ENCODE assay signal across 22 cellular contexts in genomic region chr10:100945754-100946153, GRCh38. TPM values are rescaled to one million over a fixed set of nuclear protein-coding genes. Genes with fewer than 3 reads are reported as not detected.
DNase-seq lines count a peak whose midpoint lies in the region; ATAC-seq and TF ChIP-seq lines count a peak whose summit lies in the region.
"Had no signal": no experiment of that assay in that cellular context is flagged by ENCODE, and none has a peak within 500 bp of the region (broad histone marks: within the 10 kb centered on the region; RNA-seq: fewer than 3 reads in every experiment).

No MANE protein-coding gene starts in this region.

- peaks cover 45% of the 10 kb centered on the region for H3K36me3 Mint-ChIP-seq in activated naive CD8-positive, alpha-beta T cell treated with anti-CD3 and anti-CD28 coated beads, Interleukin-2, amount 50 U/mL, for 24 hours (ENCODE audit: low read depth)
- peaks cover 30% of the 10 kb centered on the region for H3K36me3 Mint-ChIP-seq in activated naive CD8-positive, alpha-beta T cell treated with anti-CD3 and anti-CD28 coated beads for 36 hours
- H3K36me3 Mint-ChIP-seq in glutamatergic neuron (ENCODE audit: unreplicated experiment): no peaks in the 10 kb centered on the region

- no peak overlapping the region for H3K4me3 Mint-ChIP-seq in activated naive CD8-positive, alpha-beta T cell treated with anti-CD3 and anti-CD28 coated beads, Interleukin-2, amount 50 U/mL, for 24 hours
- H3K4me3 Mint-ChIP-seq in activated naive CD8-positive, alpha-beta T cell treated with anti-CD3 and anti-CD28 coated beads for 36 hours: no peak overlapping the region
- no peak overlapping the region for H3K4me3 Mint-ChIP-seq in glutamatergic neuron (ENCODE audit: unreplicated experiment)
- H3K4me3 Mint-ChIP-seq: CD14-positive monocyte; CD4-positive, alpha-beta memory T cell; CD4-positive, CD25-positive, alpha-beta regulatory T cell; CD8-positive, alpha-beta memory T cell had no signal

- H3K27ac Mint-ChIP-seq in activated naive CD8-positive, alpha-beta T cell treated with anti-CD3 and anti-CD28 coated beads, Interleukin-2, amount 50 U/mL, for 24 hours: peak overlapping the region; percentile 31
- no peak overlapping the region for H3K27ac Mint-ChIP-seq in activated naive CD8-positive, alpha-beta T cell treated with anti-CD3 and anti-CD28 coated beads for 36 hours
- peak overlapping the region; percentile 18 for H3K27ac Mint-ChIP-seq in glutamatergic neuron (ENCODE audit: unreplicated experiment)
- H3K27ac Mint-ChIP-seq: CD14-positive monocyte; CD4-positive, CD25-positive, alpha-beta regulatory T cell had no signal

- no peak for TF ChIP-seq CTCF in glutamatergic neuron (IDR thresholded peaks at IDR 0.05; ENCODE audit: partially characterized antibody, unreplicated experiment)

- no peaks in the 10 kb centered on the region for H3K27me3 Mint-ChIP-seq in activated naive CD8-positive, alpha-beta T cell treated with anti-CD3 and anti-CD28 coated beads, Interleukin-2, amount 50 U/mL, for 24 hours
- H3K27me3 Mint-ChIP-seq in activated naive CD8-positive, alpha-beta T cell treated with anti-CD3 and anti-CD28 coated beads for 36 hours: no peaks in the 10 kb centered on the region
- no peaks in the 10 kb centered on the region for H3K27me3 Mint-ChIP-seq in glutamatergic neuron (ENCODE audit: unreplicated experiment)
- H3K27me3 Mint-ChIP-seq: CD4-positive, alpha-beta memory T cell; CD4-positive, CD25-positive, alpha-beta regulatory T cell; CD8-positive, alpha-beta memory T cell had no signal

- no peaks in the 10 kb centered on the region for H3K9me3 Mint-ChIP-seq in activated naive CD8-positive, alpha-beta T cell treated with anti-CD3 and anti-CD28 coated beads, Interleukin-2, amount 50 U/mL, for 24 hours
- H3K9me3 Mint-ChIP-seq in activated naive CD8-positive, alpha-beta T cell treated with anti-CD3 and anti-CD28 coated beads for 36 hours: no peaks in the 10 kb centered on the region
- H3K9me3 Mint-ChIP-seq in glutamatergic neuron (ENCODE audit: unreplicated experiment): no peaks in the 10 kb centered on the region
- H3K9me3 Mint-ChIP-seq: CD14-positive monocyte; CD4-positive, alpha-beta memory T cell; CD4-positive, CD25-positive, alpha-beta regulatory T cell; CD8-positive, alpha-beta memory T cell had no signal

- H3K4me1 Mint-ChIP-seq in activated naive CD8-positive, alpha-beta T cell treated with anti-CD3 and anti-CD28 coated beads, Interleukin-2, amount 50 U/mL, for 24 hours: peaks cover 15% of the 10 kb centered on the region
- peaks cover 16% of the 10 kb centered on the region for H3K4me1 Mint-ChIP-seq in activated naive CD8-positive, alpha-beta T cell treated with anti-CD3 and anti-CD28 coated beads for 36 hours
- no peaks in the 10 kb centered on the region for H3K4me1 Mint-ChIP-seq in glutamatergic neuron (ENCODE audit: low read depth, unreplicated experiment)
- H3K4me1 Mint-ChIP-seq: CD14-positive monocyte had no signal

- no peak for ATAC-seq in activated naive CD8-positive, alpha-beta T cell treated with anti-CD3 and anti-CD28 coated beads, Interleukin-2, amount 50 U/mL, for 24 hours
- no peak for ATAC-seq in GM18907 (IDR thresholded peaks at IDR 0.05; ENCODE audit: unreplicated experiment)
- ATAC-seq: A549, GM12878 had no signal

- DNase-seq in activated naive CD8-positive, alpha-beta T cell treated with anti-CD3 and anti-CD28 coated beads, Interleukin-2, amount 50 U/mL, for 24 hours: no peak
- no peak for DNase-seq in activated naive CD8-positive, alpha-beta T cell treated with anti-CD3 and anti-CD28 coated beads for 36 hours
- no peak for DNase-seq in glutamatergic neuron
- DNase-seq in AG08395 (ENCODE audit: low spot score): no peak
- DNase-seq: BE2C; C1 segment of cervical spinal cord; CD4-positive, alpha-beta memory T cell; CD4-positive, CD25-positive, alpha-beta regulatory T cell; CD8-positive, alpha-beta memory T cell; COR-L47; DMS 273 treated with DMSO at 0.1 percent for 48 hours; DMS153; DMS53; DMS79; DND-41; EL; GDM1 had no signal

RNA-seq across cellular contexts. Expression of gene SEMA4G, which starts 23.6 kb away (rescaled TPM):
- total RNA-seq in activated naive CD8-positive, alpha-beta T cell treated with anti-CD3 and anti-CD28 coated beads for 36 hours: 1 to 10 TPM in 1 of 2 experiments, under 1 TPM in 1; 0.89 to 1.0 TPM
- total RNA-seq in glutamatergic neuron (ENCODE audit: unreplicated experiment): 46.9 TPM
- total RNA-seq: A172 had no signal

RNA-seq across cellular contexts. Expression of gene SLF2, which starts 33.0 kb away (rescaled TPM):
- total RNA-seq in activated naive CD8-positive, alpha-beta T cell treated with anti-CD3 and anti-CD28 coated beads for 36 hours: 10 to 100 TPM; 30.2 to 30.5 TPM
- 35.9 TPM for total RNA-seq in glutamatergic neuron (ENCODE audit: unreplicated experiment)

RNA-seq across cellular contexts. Expression of gene MRPL43, which starts 41.5 kb away (rescaled TPM):
- total RNA-seq in activated naive CD8-positive, alpha-beta T cell treated with anti-CD3 and anti-CD28 coated beads for 36 hours: 10 to 100 TPM; 56.3 to 58.1 TPM
- 58.2 TPM for total RNA-seq in glutamatergic neuron (ENCODE audit: unreplicated experiment)

RNA-seq across cellular contexts. Expression of gene TWNK, which starts 41.6 kb away (rescaled TPM):
- 10 to 100 TPM; 40.6 to 41.9 TPM for total RNA-seq in activated naive CD8-positive, alpha-beta T cell treated with anti-CD3 and anti-CD28 coated beads for 36 hours
- 10.1 TPM for total RNA-seq in glutamatergic neuron (ENCODE audit: unreplicated experiment)

RNA-seq across cellular contexts. Expression of gene LZTS2, which starts 53.9 kb away (rescaled TPM):
- total RNA-seq in activated naive CD8-positive, alpha-beta T cell treated with anti-CD3 and anti-CD28 coated beads for 36 hours: 10 to 100 TPM; 10.4 to 12.1 TPM
- total RNA-seq in glutamatergic neuron (ENCODE audit: unreplicated experiment): 56.7 TPM

Comparison
In these comparisons a context has a peak if more than half of its experiments do, and no peak if none do; other contexts are left out.
1. RNA of gene SEMA4G, which starts 23.6 kb away (total RNA-seq): 46.9 TPM in glutamatergic neuron (single experiment); 0.89 to 1.0 TPM in activated naive CD8-positive, alpha-beta T cell treated with anti-CD3 and anti-CD28 coated beads for 36 hours; every median in the first group is over 10 times any median in the second.